8 cellular contexts compared by ENCODE assay signal in genomic region chr9:128657344-128657704, GRCh38. TPM values are rescaled to one million over a fixed set of nuclear protein-coding genes. Genes with fewer than 3 reads are reported as not detected.
A peak's percentile ranks its signal among the peaks of the same experiment; 100 is the strongest.
DNase-seq lines count a peak whose midpoint lies in the region; ATAC-seq, FAIRE-seq and TF ChIP-seq lines count a peak whose summit lies in the region.

No MANE protein-coding gene starts in this region.

- POLR2A ChIA-PET in activated B cell treated with CpG ODN at 0.5 μM for 24 hours (lab: Charles Lee): interaction anchor here (0.5 to 2.1 kb wide), 12 partner anchors 13 to 132 kb away, joined by 3 to 13 read pairs (median 6); partner anchors contain the start of genes SET and ZDHHC12

- no peaks in the 10 kb centered on the region for H3K27me3 Mint-ChIP-seq in activated B cell treated with CpG ODN at 0.5 μM for 24 hours

- peak overlapping the region; percentile 92 for H3K4me3 Mint-ChIP-seq in activated B cell treated with CpG ODN at 0.5 μM for 24 hours

- intact Hi-C loops in activated B cell treated with CpG ODN at 0.5 μM for 24 hours (cut with micrococcal nuclease): loop anchor here (2.0 to 5.0 kb wide), 2 partner anchors 67 to 225 kb away; partner anchors contain the start of genes KYAT1, LRRC8A and ZDHHC12
- intact Hi-C loops in spleen (cut with DNase I; ENCODE audit: low total_unique reads): no loop called here

- CTCF ChIA-PET in activated B cell treated with CpG ODN at 0.5 μM for 24 hours (lab: Charles Lee): no interaction called here

- DNase-seq in activated B cell treated with CpG ODN at 0.5 μM for 24 hours (no peak), hepatocyte (ENCODE audit: low spot score) (no peak), spleen (no peak), NCI-H510A treated with DMSO at 0.1 percent for 48 hours (lab: John Stamatoyannopoulos, UW) (no peak), H54 (ENCODE audit: insufficient read length, low spot score) (no peak)
- no peak for DNase-seq in stimulated activated CD4-positive, alpha-beta T cell treated with anti-CD3 and anti-CD28 coated beads, Interleukin-4, amount 100 ng/mL, for 1 hour

- no peak for ATAC-seq in activated B cell treated with CpG ODN at 0.5 μM for 24 hours (ENCODE audit: low read depth)
- no peak for ATAC-seq in GM21447 (IDR thresholded peaks at IDR 0.05; ENCODE audit: unreplicated experiment)

- no peaks in the 10 kb centered on the region for H4K20me1 ChIP-seq in hepatocyte (ENCODE audit: insufficient read depth, poor library complexity, severe bottlenecking)

- TF ChIP-seq POLR2A in spleen (IDR thresholded peaks at IDR 0.05) (no peak), H54 (IDR thresholded peaks at IDR 0.05; ENCODE audit: low read depth, low read length) (no peak)

- H3K4me2 ChIP-seq in hepatocyte: peak overlapping the region; percentile 74

- H3K9me3 Mint-ChIP-seq in activated B cell treated with CpG ODN at 0.5 μM for 24 hours: no peaks in the 10 kb centered on the region

- peak overlapping the region; percentile 99 for H3K27ac ChIP-seq in HUES48 (ENCODE audit: low read depth, low read length)
- H3K27ac ChIP-seq in hepatocyte: peak overlapping the region; percentile 99
- H3K27ac ChIP-seq in spleen: peak overlapping the region; percentile 92 to 100 (median 98)

- H3K27me3 ChIP-seq in HUES48 (ENCODE audit: control insufficient read depth, insufficient read depth, low read length) (no peaks in the 10 kb centered on the region), hepatocyte (no peaks in the 10 kb centered on the region), spleen (replicated peaks in 1 of 7) (no peaks in the 10 kb centered on the region)

- H3K4me3 ChIP-seq in HUES48 (ENCODE audit: low read depth, low read length): peak overlapping the region; percentile 71
- no peak overlapping the region for H3K4me3 ChIP-seq in hepatocyte
- peak overlapping the region in 5 of 8 donors; percentile 68 to 92 (median 78) for H3K4me3 ChIP-seq in spleen

- H3K4me1 ChIP-seq in HUES48 (ENCODE audit: control insufficient read depth, insufficient read depth, low read length): no peaks in the 10 kb centered on the region
- no peaks in the 10 kb centered on the region for H3K4me1 ChIP-seq in hepatocyte (ENCODE audit: insufficient read depth)
- H3K4me1 ChIP-seq in spleen: peaks cover 0 to 21% (median 15%) of the 10 kb centered on the region in 6 donors

- no peaks in the 10 kb centered on the region for H3K9me2 ChIP-seq in hepatocyte (replicated peaks; ENCODE audit: insufficient read depth)

- peak overlapping the region; percentile 100; the same call in 1 of the 2 replicates for H3K9ac ChIP-seq in HUES48 (ENCODE audit: low read depth, low read length)

- WGBS in hepatocyte (ENCODE audit: low lambda C conversion rate, missing lambda C conversion rate): 97% methylated on average over 13 of the region's 13 CpGs
- WGBS in spleen, 5 donors: 94 to 97% (median 95%) methylated on average over 13 of the region's 13 CpGs

- peaks cover 2% of the 10 kb centered on the region for H3K36me3 Mint-ChIP-seq in activated B cell treated with CpG ODN at 0.5 μM for 24 hours (ENCODE audit: low read depth)

- peak overlapping the region; percentile 94 for H2AFZ ChIP-seq in hepatocyte

- no peaks in the 10 kb centered on the region for H3K9me3 ChIP-seq in HUES48 (ENCODE audit: control insufficient read depth, insufficient read depth, low read length)
- no peaks in the 10 kb centered on the region for H3K9me3 ChIP-seq in hepatocyte (ENCODE audit: low read depth)
- H3K9me3 ChIP-seq in spleen: no peaks in the 10 kb centered on the region

- peak overlapping the region; percentile 99 for H3K27ac Mint-ChIP-seq in activated B cell treated with CpG ODN at 0.5 μM for 24 hours

- TF ChIP-seq CTCF in activated B cell treated with CpG ODN at 0.5 μM for 24 hours (IDR thresholded peaks at IDR 0.05) (no peak), hepatocyte (IDR thresholded peaks at IDR 0.05; ENCODE audit: poor library complexity) (no peak), spleen (IDR thresholded peaks at IDR 0.05 in 8 of 11, conservative IDR thresholded peaks at IDR 0.05 in 3 of 11) (no peak)

- H3K79me2 ChIP-seq in hepatocyte: peaks cover 14% of the 10 kb centered on the region

- no peak for FAIRE-seq in H54 (lab: Jason Lieb, UNC)

- H3K4me1 Mint-ChIP-seq in activated B cell treated with CpG ODN at 0.5 μM for 24 hours: peaks cover 18% of the 10 kb centered on the region

- peaks cover 3% of the 10 kb centered on the region; the same call in 1 of the 2 replicates for H3K36me3 ChIP-seq in HUES48 (ENCODE audit: control insufficient read depth, insufficient read depth, low read length)
- no peaks in the 10 kb centered on the region for H3K36me3 ChIP-seq in hepatocyte (replicated peaks; ENCODE audit: insufficient read depth, low read depth)
- no peaks in the 10 kb centered on the region for H3K36me3 ChIP-seq in spleen

RNA-seq across cellular contexts. Expression of gene DYNC2I2, which starts 0.7 kb away (rescaled TPM):
- total RNA-seq in activated B cell treated with CpG ODN at 0.5 μM for 24 hours: 58.0 and 60.2 TPM in 2 replicates
- 32.4 and 39.9 TPM in 2 replicates for total RNA-seq in hepatocyte
- 78.7 and 91.8 TPM in 2 replicates for polyA plus RNA-seq in hepatocyte
- total RNA-seq in spleen: 10 to 100 TPM; 19.0 to 38.0 (median 25.8) TPM
- 10 to 100 TPM; 40.6 to 61.6 (median 53.8) TPM for polyA plus RNA-seq in spleen

RNA-seq across cellular contexts. Expression of gene SET, which starts 31.7 kb away (rescaled TPM):
- total RNA-seq in activated B cell treated with CpG ODN at 0.5 μM for 24 hours (762 and 801 TPM in 2 replicates), hepatocyte (343 and 416 TPM in 2 replicates), spleen (100 to 1,000 TPM; 140 to 251 (median 216) TPM)
- polyA plus RNA-seq in hepatocyte (213 and 217 TPM in 2 replicates), spleen (100 to 1,000 TPM; 127 to 159 (median 158) TPM)

RNA-seq across cellular contexts. Expression of gene PKN3, which starts 45.0 kb away (rescaled TPM):
- 16.9 and 17.4 TPM in 2 replicates for total RNA-seq in activated B cell treated with CpG ODN at 0.5 μM for 24 hours
- total RNA-seq in hepatocyte: 4.0 and 4.5 TPM in 2 replicates
- polyA plus RNA-seq in hepatocyte: 3.7 and 9.4 TPM in 2 replicates
- total RNA-seq in spleen: 10 to 100 TPM in 4 of 7 donors, 1 to 10 TPM in 3; 5.6 to 18.5 (median 10.0) TPM
- 10 to 100 TPM in 1 of 3 donors, 1 to 10 TPM in 2; 4.1 to 15.1 (median 9.5) TPM for polyA plus RNA-seq in spleen
